22 cellular contexts compared by ENCODE assay signal in genomic region chr20:45328451-45328850, GRCh38. TPM values are rescaled to one million over a fixed set of nuclear protein-coding genes. Genes with fewer than 3 reads are reported as not detected.
"Had no signal": no experiment of that assay in that cellular context is flagged by ENCODE, and none has a peak within 500 bp of the region (broad histone marks: within the 10 kb centered on the region; RNA-seq: fewer than 3 reads in every experiment).

No MANE protein-coding gene starts in this region.

- H3K27me3 ChIP-seq: brain microvascular endothelial cell, gastroesophageal sphincter, heart left ventricle, neural progenitor cell, testis had no signal

- H3K9ac ChIP-seq: neural progenitor cell had no signal

- H3K36me3 ChIP-seq: neural progenitor cell had no signal

- H3K4me1 ChIP-seq: gastroesophageal sphincter, prostate gland, testis had no signal

- H2AFZ ChIP-seq: neural progenitor cell had no signal

- H3K27ac ChIP-seq: brain microvascular endothelial cell, neural progenitor cell, prostate gland, testis had no signal

- H3K9me3 ChIP-seq: gastroesophageal sphincter, heart left ventricle, mucosa of descending colon, prostate gland, testis had no signal

- H3K4me2 ChIP-seq: neural progenitor cell had no signal

- DNase-seq: activated CD4-positive, alpha-beta T cell treated with anti-CD3 and anti-CD28 coated beads, Interleukin-2, amount 50 U/mL, for 1 hour; activated CD4-positive, CD25-positive, alpha-beta regulatory T cell treated with anti-CD3 and anti-CD28 coated beads, Interleukin-2, amount 50 U/mL, for 72 hours; activated effector memory CD4-positive, alpha-beta T cell treated with anti-CD3 and anti-CD28 coated beads, Interleukin-2, amount 50 U/mL, for 16 hours; activated naive CD4-positive, alpha-beta T cell treated with anti-CD3 and anti-CD28 coated beads, Interleukin-2, amount 50 U/mL, for 16 hours; activated T-cell treated with anti-CD3 and anti-CD28 coated beads, Interleukin-2, amount 50 U/mL, for 72 hours; brain microvascular endothelial cell; effector CD4-positive, alpha-beta T cell; heart left ventricle; kidney glomerular epithelial cell; mucosa of descending colon; naive B cell; right cardiac atrium; small intestine; stimulated activated CD4-positive, alpha-beta T cell treated with anti-CD3 and anti-CD28 coated beads, Interleukin-4, amount 100 ng/mL, for 1 hour; testis had no signal

- FAIRE-seq: small intestine had no signal

- H3K4me3 ChIP-seq: gastroesophageal sphincter, heart left ventricle, mucosa of descending colon, neural progenitor cell, prostate gland, testis had no signal

RNA-seq across cellular contexts. Expression of gene MATN4, which starts 20.4 kb away (rescaled TPM):
- total RNA-seq: gastroesophageal sphincter, heart left ventricle, liver, osteocyte had no signal
- polyA plus RNA-seq: heart left ventricle had no signal

RNA-seq across cellular contexts. Expression of gene RBPJL, which starts 21.8 kb away (rescaled TPM):
- total RNA-seq: activated CD8-positive, alpha-beta memory T cell treated with anti-CD3 and anti-CD28 coated beads for 36 hours; activated T-cell treated with anti-CD3 and anti-CD28 coated beads, Interleukin-2, amount 50 U/mL, for 72 hours; aorta; gastroesophageal sphincter; heart left ventricle; liver; mucosa of descending colon; osteocyte; prostate gland; right cardiac atrium had no signal
- polyA plus RNA-seq: heart left ventricle, liver, right cardiac atrium had no signal

RNA-seq across cellular contexts. Expression of gene TP53TG5, which starts 49.7 kb away (rescaled TPM):
- total RNA-seq: gastroesophageal sphincter, liver, osteocyte had no signal
- polyA plus RNA-seq: aorta, liver had no signal
